In the genomic region with DNA sequence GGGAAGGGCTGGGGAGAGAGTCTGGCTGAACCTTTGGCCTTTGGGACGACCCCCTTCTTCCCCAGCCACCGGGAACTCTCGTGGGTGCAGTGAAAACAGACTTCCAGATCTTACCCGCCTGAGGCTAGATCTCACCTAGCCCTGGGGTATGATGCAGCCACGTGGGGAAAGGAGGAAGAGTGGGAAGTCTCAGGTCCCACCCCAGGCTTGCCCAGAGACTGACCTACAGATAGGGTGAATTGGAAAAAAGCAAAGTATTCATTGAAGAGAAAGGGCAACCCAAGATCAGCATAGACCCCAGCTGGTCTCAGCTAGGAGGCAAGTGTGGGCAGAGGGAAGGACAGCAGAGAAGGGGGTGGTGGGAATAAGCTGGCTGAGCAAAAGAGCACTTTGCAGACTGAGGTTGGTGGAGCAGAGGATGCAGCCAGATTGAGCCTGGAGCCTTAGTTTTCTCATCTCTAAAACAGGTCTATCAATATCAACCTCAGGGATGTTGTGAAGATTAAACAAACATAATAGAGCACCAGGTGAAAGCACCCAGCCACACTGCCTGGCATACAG, we compare ENCODE assay signal across 20 cellular contexts. TPM values are rescaled to one million over a fixed set of nuclear protein-coding genes. Genes with fewer than 3 reads are reported as not detected.
A peak's percentile ranks its signal among the peaks of the same experiment; 100 is the strongest.
DNase-seq lines count a peak whose midpoint lies in the region; ATAC-seq and TF ChIP-seq lines count a peak whose summit lies in the region.
"Had no signal": no experiment of that assay in that cellular context is flagged by ENCODE, and none has a peak within 500 bp of the region (broad histone marks: within the 10 kb centered on the region; RNA-seq: fewer than 3 reads in every experiment).

No MANE protein-coding gene starts in this region.

- no peak overlapping the region for H3K56ac ChIP-seq in H9 (ENCODE audit: insufficient read length, low read depth, low read length)

- H3K23ac ChIP-seq in H9 (ENCODE audit: insufficient read length, low read depth, low read length), result no peak overlapping the region
- no peak overlapping the region for H3K23ac ChIP-seq in trophoblast cell (ENCODE audit: low read length)

- no peak overlapping the region for H4K91ac ChIP-seq in H9 (ENCODE audit: insufficient read length, low read depth, low read length)
- no peak overlapping the region for H4K91ac ChIP-seq in trophoblast cell (ENCODE audit: low read depth, low read length)

- H3K4me1 ChIP-seq in H9 (ENCODE audit: insufficient read depth, low read length), result 0 out of 2 replicates have a peak, but pooled peaks cover 2% of the 10 kb centered on the region
- H3K4me1 ChIP-seq in trophoblast cell (ENCODE audit: control insufficient read depth in 1 of 2, insufficient read depth in 2 of 2, low read length in 2 of 2), result peaks cover 5 to 7% of the 10 kb centered on the region in 2 experiments
- H3K4me1 ChIP-seq: BE2C had no signal

- H3K79me2 ChIP-seq in H9 (ENCODE audit: insufficient read depth, low read length) (no peaks in the 10 kb centered on the region), trophoblast cell (ENCODE audit: control insufficient read depth, insufficient read depth, low read length, poor library complexity) (peaks cover 5% of the 10 kb centered on the region)

- no peak overlapping the region for H4K12ac ChIP-seq in trophoblast cell (ENCODE audit: low read depth, low read length)

- no peak for ATAC-seq in HG03571 (IDR thresholded peaks at IDR 0.05; ENCODE audit: unreplicated experiment)

- TF ChIP-seq CTCF in H9 (conservative IDR thresholded peaks at IDR 0.05) (no peak), endothelial cell (IDR thresholded peaks at IDR 0.05; ENCODE audit: unreplicated experiment) (no peak)

- H3K27ac Mint-ChIP-seq in H9 (no peak overlapping the region), endothelial cell (ENCODE audit: unreplicated experiment) (no peak overlapping the region)
- H3K27ac Mint-ChIP-seq: CD4-positive, CD25-positive, alpha-beta regulatory T cell; CD8-positive, alpha-beta memory T cell had no signal

- WGBS in H9 (ENCODE audit: extremely low coverage, insufficient read length, low lambda C conversion rate), result no CpG with 5 or more reads among the region's 5 CpGs
- no CpG with 5 or more reads among the region's 5 CpGs for WGBS in trophoblast cell (ENCODE audit: extremely low coverage, insufficient coverage, insufficient read length)

- H3K4me2 ChIP-seq in H9 (ENCODE audit: insufficient read depth, insufficient read length, low read length), result no peak overlapping the region
- H3K4me2 ChIP-seq in trophoblast cell (ENCODE audit: low read length), result no peak overlapping the region

- peaks cover 80% of the 10 kb centered on the region for H3K27me3 Mint-ChIP-seq in H9 (ENCODE audit: low read depth)
- peaks cover 5% of the 10 kb centered on the region for H3K27me3 Mint-ChIP-seq in endothelial cell (ENCODE audit: unreplicated experiment)
- H3K27me3 Mint-ChIP-seq: CD8-positive, alpha-beta memory T cell had no signal

- H2BK120ac ChIP-seq in H9 (ENCODE audit: low read depth, low read length, poor library complexity, severe bottlenecking) (no peak overlapping the region), trophoblast cell (ENCODE audit: insufficient read depth, low read length, poor library complexity) (no peak overlapping the region)

- H3K14ac ChIP-seq in H9 (ENCODE audit: insufficient read depth, low read length), result no peak overlapping the region; the same call in 1 of the 2 replicates
- H3K14ac ChIP-seq in trophoblast cell (ENCODE audit: low read length), result no peak overlapping the region

- H3K27ac ChIP-seq in H9 (ENCODE audit: insufficient read length, low read depth, low read length) (no peak overlapping the region), trophoblast cell (ENCODE audit: low read depth, low read length) (no peak overlapping the region)
- H3K27ac ChIP-seq: GM23248 had no signal

- H4K8ac ChIP-seq in H9 (replicated peaks; ENCODE audit: insufficient read length, low read depth, low read length) (no peak overlapping the region), trophoblast cell (ENCODE audit: low read depth, low read length) (no peak overlapping the region)

- H3K23me2 ChIP-seq in H9 (ENCODE audit: insufficient read length, low read depth, low read length, poor library complexity, severe bottlenecking), result peaks cover 5% of the 10 kb centered on the region

- H3K9ac ChIP-seq in H9 (ENCODE audit: extremely low read depth, insufficient read length, low read length) (no peak overlapping the region), trophoblast cell (ENCODE audit: low read length) (no peak overlapping the region)
- H3K9ac ChIP-seq: GM23248 had no signal

- H3K18ac ChIP-seq in H9 (ENCODE audit: insufficient read length, low read depth, low read length) (no peak overlapping the region), trophoblast cell (ENCODE audit: low read length) (no peak overlapping the region)

- H3K4me3 ChIP-seq in trophoblast cell (ENCODE audit: low read depth, low read length), result peak overlapping the region; percentile 13
- H3K4me3 ChIP-seq: GM23248 had no signal

- no peak overlapping the region for H3K4ac ChIP-seq in H9 (ENCODE audit: low read depth, low read length)
- no peak overlapping the region for H3K4ac ChIP-seq in trophoblast cell (ENCODE audit: low read depth, low read length)

- H2BK15ac ChIP-seq in H9 (ENCODE audit: low read depth, low read length), result no peak overlapping the region

- no peaks in the 10 kb centered on the region for H3K36me3 ChIP-seq in trophoblast cell (ENCODE audit: control insufficient read depth in 1 of 2, insufficient read depth in 2 of 2, low read length in 2 of 2)
- H3K36me3 ChIP-seq: BE2C had no signal

- H3K27me3 ChIP-seq in H9 (ENCODE audit: insufficient read depth, low read length), result peaks cover 30% of the 10 kb centered on the region; the same call in 1 of the 2 replicates
- H3K27me3 ChIP-seq in trophoblast cell (ENCODE audit: insufficient read depth, low read length), result peaks cover 2% of the 10 kb centered on the region
- H3K27me3 ChIP-seq: BE2C had no signal

- H3K79me1 ChIP-seq in H9 (ENCODE audit: insufficient read depth, low read depth, low read length, poor library complexity, severe bottlenecking) (no peaks in the 10 kb centered on the region), trophoblast cell (ENCODE audit: low read length) (peaks cover 3% of the 10 kb centered on the region)

- H3K36me3 Mint-ChIP-seq in H9 (ENCODE audit: insufficient read depth in 1 of 3, low read depth in 3 of 3), result peaks cover 0 to 5% (median 0%) of the 10 kb centered on the region in 3 experiments; a peak in 1 of 7 replicates
- H3K36me3 Mint-ChIP-seq in endothelial cell (ENCODE audit: low read depth, unreplicated experiment), result no peaks in the 10 kb centered on the region
- H3K36me3 Mint-ChIP-seq: CD4-positive, CD25-positive, alpha-beta regulatory T cell had no signal

- H2AFZ ChIP-seq in H9 (ENCODE audit: low read length), result no peak overlapping the region
- no peak overlapping the region for H2AFZ ChIP-seq in trophoblast cell (ENCODE audit: insufficient read depth, low read length, poor library complexity)
- H2AFZ ChIP-seq: GM23248 had no signal

- H3K4me3 Mint-ChIP-seq in H9 (no peak overlapping the region), endothelial cell (ENCODE audit: unreplicated experiment) (no peak overlapping the region)
- H3K4me3 Mint-ChIP-seq: CD4-positive, CD25-positive, alpha-beta regulatory T cell had no signal

- H2AK5ac ChIP-seq in H9 (ENCODE audit: insufficient read length, low read length) (no peak overlapping the region), trophoblast cell (ENCODE audit: low read length) (no peak overlapping the region)

- H2BK12ac ChIP-seq in H9 (ENCODE audit: insufficient read length, low read depth, low read length) (no peak overlapping the region), trophoblast cell (ENCODE audit: low read length) (no peak overlapping the region)

- no peak overlapping the region for H4K5ac ChIP-seq in H9 (ENCODE audit: insufficient read length, low read depth, low read length)

- DNase-seq in ELF-1 (ENCODE audit: low read depth, low spot score) (peak; percentile 2), H9 (peak; percentile 7), islet precursor cell (peak; percentile 29), trophoblast cell (no peak), NCI-H345 treated with DMSO at 0.1 percent for 48 hours (lab: John Stamatoyannopoulos, UW; ENCODE audit: unreplicated experiment) (no peak), endothelial cell (ENCODE audit: low spot score) (no peak)
- DNase-seq in stimulated activated naive CD4-positive, alpha-beta T cell (lab: John Stamatoyannopoulos, UW), result no peak
- DNase-seq: ACHN; BE2C; C1 segment of cervical spinal cord; CD4-positive, CD25-positive, alpha-beta regulatory T cell; CD8-positive, alpha-beta memory T cell; COR-L47; DMS 273 treated with DMSO at 0.1 percent for 48 hours; DND-41; EL; GM23248; HCEC 1CT; IMR-90 had no signal

- no peak overlapping the region for H2BK20ac ChIP-seq in H9 (ENCODE audit: low read depth, low read length, poor library complexity, severe bottlenecking)

- no peak overlapping the region for H3T11ph ChIP-seq in H9 (ENCODE audit: low read length)

- H2BK5ac ChIP-seq in H9 (ENCODE audit: insufficient read length, low read length) (no peak overlapping the region), trophoblast cell (ENCODE audit: low read depth, low read length, poor library complexity) (no peak overlapping the region)

- H3K9me3 Mint-ChIP-seq in H9 (peaks cover 56 to 71% of the 10 kb centered on the region in 2 experiments), endothelial cell (ENCODE audit: unreplicated experiment) (no peaks in the 10 kb centered on the region)
- H3K9me3 Mint-ChIP-seq: CD4-positive, CD25-positive, alpha-beta regulatory T cell; CD8-positive, alpha-beta memory T cell had no signal

- H3K4me1 Mint-ChIP-seq in H9 (peaks cover 4 to 9% of the 10 kb centered on the region in 2 experiments), endothelial cell (ENCODE audit: unreplicated experiment) (peaks cover 3% of the 10 kb centered on the region)

- H4K20me1 ChIP-seq in H9 (ENCODE audit: control insufficient read depth, insufficient read depth, insufficient read length), result no peaks in the 10 kb centered on the region

- H3K9me3 ChIP-seq in H9 (ENCODE audit: control insufficient read depth, low read depth, low read length) (no peaks in the 10 kb centered on the region), trophoblast cell (ENCODE audit: insufficient read depth, low read depth, low read length) (no peaks in the 10 kb centered on the region)
- H3K9me3 ChIP-seq: BE2C had no signal

RNA-seq across cellular contexts. Expression of a gene that starts 4.2 kb away (rescaled TPM):
- 2.7 and 3.1 TPM in 2 replicates for total RNA-seq in H9 (2021)
- 18.6 and 19.5 TPM in 2 replicates for polyA plus RNA-seq in trophoblast cell (2013)
- total RNA-seq in endothelial cell (ENCODE audit: unreplicated experiment), result 7.8 TPM

Comparison
In these comparisons a context has a peak if more than half of its experiments do, and no peak if none do; other contexts are left out.
1. DNase-seq: peak in ELF-1 (single experiment), H9 (single experiment) and islet precursor cell (single experiment); none in trophoblast cell (0 of 2), stimulated activated naive CD4-positive, alpha-beta T cell (0 of 6), NCI-H345 treated with DMSO at 0.1 percent for 48 hours (single experiment) and endothelial cell (single experiment).